Comparison of ENCODE assay signal across 35 cellular contexts in the genomic region with DNA sequence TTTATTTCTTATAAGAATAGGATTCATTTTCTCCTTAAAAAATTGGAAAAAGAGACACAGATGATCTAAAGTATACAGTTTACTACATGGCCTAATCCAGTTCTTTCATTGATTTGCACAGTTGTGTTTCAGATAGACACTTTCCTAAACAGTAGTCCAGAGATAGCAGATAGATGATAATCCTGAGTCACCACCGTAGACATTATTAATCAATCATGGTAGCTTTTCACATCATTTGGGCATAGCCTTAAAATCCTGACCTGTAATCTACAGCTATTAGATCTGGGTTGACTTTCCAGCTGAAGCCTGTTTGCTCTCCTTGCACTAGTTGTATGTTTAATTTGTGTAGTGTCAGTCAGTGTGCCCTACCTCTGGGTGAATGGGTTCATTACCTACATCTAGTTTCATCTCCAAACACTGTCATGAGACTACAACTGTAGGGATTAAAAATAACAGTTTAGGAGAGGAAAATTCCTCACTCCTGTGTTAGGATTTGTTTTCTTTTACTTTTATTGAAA. TPM values are rescaled to one million over a fixed set of nuclear protein-coding genes. Genes with fewer than 3 reads are reported as not detected.
"Had no signal": no experiment of that assay in that cellular context is flagged by ENCODE, and none has a peak within 500 bp of the region (broad histone marks: within the 10 kb centered on the region; RNA-seq: fewer than 3 reads in every experiment).

No MANE protein-coding gene starts in this region.

- H3K27me3 ChIP-seq: brain microvascular endothelial cell, SJCRH30 had no signal

- H3K4me1 ChIP-seq: SJCRH30 had no signal

- H3K4me1 Mint-ChIP-seq: activated CD4-positive, alpha-beta memory T cell treated with anti-CD3 and anti-CD28 coated beads, Interleukin-2, amount 10 ng/mL, durations not matched to agents 7 days and 5 days had no signal

- H3K4me3 ChIP-seq: SJCRH30, SK-N-MC had no signal

- H3K9me3 ChIP-seq: SJCRH30 had no signal

- H3K36me3 Mint-ChIP-seq: activated CD8-positive, alpha-beta memory T cell treated with anti-CD3 and anti-CD28 coated beads, Interleukin-2, amount 10 ng/mL, durations not matched to agents 7 days and 5 days; activated naive CD4-positive, alpha-beta T cell treated with anti-CD3 and anti-CD28 coated beads, Interleukin-2, amount 10 ng/mL, durations not matched to agents 7 days and 5 days; activated naive CD8-positive, alpha-beta T cell had no signal

- H3K27ac ChIP-seq: brain microvascular endothelial cell, SJCRH30, SK-N-MC, WERI-Rb-1 had no signal

- H3K27me3 Mint-ChIP-seq: activated naive CD8-positive, alpha-beta T cell treated with anti-CD3 and anti-CD28 coated beads, Interleukin-2, amount 50 U/mL, for 24 hours had no signal

- H3K36me3 ChIP-seq: brain microvascular endothelial cell, SJCRH30, WERI-Rb-1 had no signal

- ATAC-seq: activated CD8-positive, alpha-beta memory T cell treated with anti-CD3 and anti-CD28 coated beads, Interleukin-2, amount 10 ng/mL, durations not matched to agents 7 days and 5 days; activated naive CD8-positive, alpha-beta T cell treated with anti-CD3 and anti-CD28 coated beads, Interleukin-2, amount 50 U/mL, for 24 hours; Panc1 had no signal

- DNase-seq: activated CD4-positive, alpha-beta memory T cell treated with anti-CD3 and anti-CD28 coated beads, Interleukin-2, amount 10 ng/mL, durations not matched to agents 7 days and 5 days; activated CD4-positive, alpha-beta T cell treated with anti-CD3 and anti-CD28 coated beads for 1 hour; activated CD4-positive, alpha-beta T cell treated with anti-CD3 and anti-CD28 coated beads for 48 hours; activated CD4-positive, CD25-positive, alpha-beta regulatory T cell; activated CD8-positive, alpha-beta memory T cell treated with anti-CD3 and anti-CD28 coated beads for 24 hours; activated CD8-positive, alpha-beta memory T cell treated with anti-CD3 and anti-CD28 coated beads, Interleukin-2, amount 10 ng/mL, durations not matched to agents 7 days and 5 days; activated CD8-positive, alpha-beta memory T cell treated with anti-CD3 and anti-CD28 coated beads, Interleukin-2, amount 50 U/mL, for 48 hours; activated effector memory CD4-positive, alpha-beta T cell treated with Interleukin-2 at 50 U/mL for 16 hours; activated naive CD4-positive, alpha-beta T cell treated with anti-CD3 and anti-CD28 coated beads, Interleukin-2, amount 10 ng/mL, durations not matched to agents 7 days and 5 days; activated naive CD8-positive, alpha-beta T cell treated with anti-CD3 and anti-CD28 coated beads, Interleukin-2, amount 50 U/mL, for 24 hours; activated T-cell treated with anti-CD3 and anti-CD28 coated beads, Interleukin-2, amount 50 U/mL, for 48 hours; anterior cingulate cortex; brain microvascular endothelial cell; central memory CD4-positive, alpha-beta T cell; MM.1S; MV-4-11; NCI-H1092; NCI-H1436 treated with DMSO at 0.1 percent for 48 hours; NCI-H1694 treated with DMSO at 0.1 percent for 48 hours; NCI-H2029; NCI-H2171; NCI-H510A; NCI-H526 treated with DMSO at 0.1 percent for 48 hours; NCI-H774; SHP77; SJCRH30; T1000; WERI-Rb-1 had no signal

- H3K27ac Mint-ChIP-seq: activated CD4-positive, alpha-beta memory T cell treated with anti-CD3 and anti-CD28 coated beads, Interleukin-2, amount 10 ng/mL, durations not matched to agents 7 days and 5 days; activated CD8-positive, alpha-beta memory T cell treated with anti-CD3 and anti-CD28 coated beads, Interleukin-2, amount 10 ng/mL, durations not matched to agents 7 days and 5 days; activated naive CD4-positive, alpha-beta T cell treated with anti-CD3 and anti-CD28 coated beads, Interleukin-2, amount 10 ng/mL, durations not matched to agents 7 days and 5 days; activated naive CD8-positive, alpha-beta T cell; activated naive CD8-positive, alpha-beta T cell treated with anti-CD3 and anti-CD28 coated beads, Interleukin-2, amount 50 U/mL, for 24 hours had no signal

- H3K9me3 Mint-ChIP-seq: activated naive CD4-positive, alpha-beta T cell treated with anti-CD3 and anti-CD28 coated beads, Interleukin-2, amount 10 ng/mL, durations not matched to agents 7 days and 5 days had no signal

- H3K4me3 Mint-ChIP-seq: activated CD4-positive, alpha-beta memory T cell treated with anti-CD3 and anti-CD28 coated beads, Interleukin-2, amount 10 ng/mL, durations not matched to agents 7 days and 5 days; activated CD8-positive, alpha-beta memory T cell treated with anti-CD3 and anti-CD28 coated beads, Interleukin-2, amount 10 ng/mL, durations not matched to agents 7 days and 5 days; activated naive CD4-positive, alpha-beta T cell treated with anti-CD3 and anti-CD28 coated beads, Interleukin-2, amount 10 ng/mL, durations not matched to agents 7 days and 5 days; activated naive CD8-positive, alpha-beta T cell; activated naive CD8-positive, alpha-beta T cell treated with anti-CD3 and anti-CD28 coated beads, Interleukin-2, amount 50 U/mL, for 24 hours had no signal

RNA-seq across cellular contexts. Expression of a gene that starts 14.1 kb away (rescaled TPM):
- total RNA-seq: activated CD4-positive, alpha-beta memory T cell treated with anti-CD3 and anti-CD28 coated beads, Interleukin-2, amount 10 ng/mL, durations not matched to agents 7 days and 5 days; activated CD8-positive, alpha-beta memory T cell treated with anti-CD3 and anti-CD28 coated beads, Interleukin-2, amount 10 ng/mL, durations not matched to agents 7 days and 5 days; LHCN-M2; RPMI7951; SJCRH30; T-helper 1 cell treated with Interleukin-12 subunit alpha and Interleukin-12 subunit beta and Interleukin-4 antibody, amounts not matched to agents 30 ng/mL and 1 ng/mL, for 36 hours; T-helper 2 cell treated with Interferon-gamma antibody and Interleukin-4, amounts not matched to agents 100 ng/mL and 5 ng/mL, for 36 hours had no signal
